ENCODE assay signal across 27 cellular contexts in the genomic region with DNA sequence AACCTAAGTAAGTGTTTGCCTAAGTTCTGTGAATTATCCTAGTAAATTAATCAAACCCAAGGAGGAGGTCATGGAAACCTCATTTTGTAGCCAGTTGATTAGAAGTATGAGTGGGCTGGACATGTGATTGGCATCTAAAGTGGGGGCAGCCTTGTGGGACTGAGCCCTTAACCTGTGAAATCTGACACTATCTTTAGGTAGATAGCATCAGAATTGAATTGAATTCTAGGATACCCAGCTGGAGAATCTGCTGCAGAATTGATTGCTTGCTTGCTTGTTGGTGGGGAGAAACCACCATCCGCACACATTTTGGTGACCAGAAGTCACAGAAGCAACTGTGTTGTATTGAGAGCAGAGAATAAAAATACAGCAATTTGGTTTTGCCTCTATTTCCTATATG.
DNase-seq lines count a peak whose midpoint lies in the region; ATAC-seq, FAIRE-seq and TF ChIP-seq lines count a peak whose summit lies in the region.
"Had no signal": no experiment of that assay in that cellular context is flagged by ENCODE, and none has a peak within 500 bp of the region (broad histone marks: within the 10 kb centered on the region; RNA-seq: fewer than 3 reads in every experiment).

No MANE protein-coding gene starts in this region.

- peak overlapping the region; percentile 14 for H3K27ac Mint-ChIP-seq in chondrocyte (ENCODE audit: unreplicated experiment)
- H3K27ac Mint-ChIP-seq: CD14-positive monocyte; CD4-positive, alpha-beta memory T cell; CD4-positive, CD25-positive, alpha-beta regulatory T cell; CD8-positive, alpha-beta memory T cell had no signal

- TF ChIP-seq EP300 in tibial nerve (IDR thresholded peaks at IDR 0.05) = no peak

- H3K4me3 ChIP-seq in mesendoderm (ENCODE audit: low read length) (no peak overlapping the region), tibial nerve (no peak overlapping the region)
- H3K4me3 ChIP-seq: BLaER1, GM12878 had no signal

- H3K4me2 ChIP-seq in mesendoderm (ENCODE audit: low read length) = no peak overlapping the region
- H3K4me2 ChIP-seq: BLaER1 had no signal

- no peak overlapping the region for H3K18ac ChIP-seq in mesendoderm (ENCODE audit: low read length)

- peaks cover 9% of the 10 kb centered on the region for H3K36me3 Mint-ChIP-seq in chondrocyte (ENCODE audit: low read depth)
- H3K36me3 Mint-ChIP-seq: CD14-positive monocyte; CD4-positive, alpha-beta memory T cell; CD4-positive, CD25-positive, alpha-beta regulatory T cell; CD8-positive, alpha-beta memory T cell had no signal

- WGBS in mesendoderm (ENCODE audit: extremely low coverage, insufficient coverage, low lambda C conversion rate) = no CpG with 5 or more reads among the region's 1 CpG
- WGBS in tibial nerve, 2 donors = 100% methylated on average over 1 of the region's 1 CpG

- no peak overlapping the region for H3K23ac ChIP-seq in mesendoderm (ENCODE audit: low read length)

- no peak overlapping the region for H2BK120ac ChIP-seq in mesendoderm (ENCODE audit: low read depth, low read length)

- no peak overlapping the region for H3K56ac ChIP-seq in mesendoderm (ENCODE audit: low read length)

- no peak overlapping the region for H3K27ac ChIP-seq in mesendoderm (ENCODE audit: low read depth, low read length)
- H3K27ac ChIP-seq in tibial nerve = no peak overlapping the region
- H3K27ac ChIP-seq: BLaER1 had no signal

- H2AK5ac ChIP-seq in mesendoderm (ENCODE audit: low read length) = no peak overlapping the region

- peaks cover 10% of the 10 kb centered on the region for H3K4me1 ChIP-seq in mesendoderm (ENCODE audit: control insufficient read depth, low read depth, low read length)
- peaks cover 0 to 25% (median 0%) of the 10 kb centered on the region in 4 donors for H3K4me1 ChIP-seq in tibial nerve
- H3K4me1 ChIP-seq: BE2C, BLaER1 had no signal

- FAIRE-seq in HTR-8/SVneo (lab: Jason Lieb, UNC) = peak; percentile 66
- FAIRE-seq: A204.1, GM12878, GM19239 had no signal

- no peaks in the 10 kb centered on the region for H3K9me3 Mint-ChIP-seq in chondrocyte (ENCODE audit: low read depth)

- no peak overlapping the region for H4K8ac ChIP-seq in mesendoderm (ENCODE audit: low read depth, low read length)

- no peak for TF ChIP-seq POLR2A in tibial nerve (IDR thresholded peaks at IDR 0.05)

- H3K27me3 Mint-ChIP-seq in chondrocyte (ENCODE audit: low read depth) = no peaks in the 10 kb centered on the region
- H3K27me3 Mint-ChIP-seq: CD4-positive, alpha-beta memory T cell; CD4-positive, CD25-positive, alpha-beta regulatory T cell had no signal

- no peak overlapping the region for H2BK15ac ChIP-seq in mesendoderm (replicated peaks; ENCODE audit: low read depth)

- DNase-seq in HTR-8/SVneo (ENCODE audit: insufficient read length, low spot score) = no peak
- no peak for DNase-seq in chondrocyte (ENCODE audit: low spot score)
- DNase-seq in mesendoderm = peak; percentile 73
- DNase-seq in tibial nerve (ENCODE audit: low spot score in 2 of 2) = no peak
- no peak for DNase-seq in retina
- no peak for DNase-seq in stimulated activated CD4-positive, alpha-beta T cell treated with anti-CD3 and anti-CD28 coated beads, Interleukin-2, amount 100 ng/mL, for 48 hours
- DNase-seq: 8988T; ACHN; BE2C; C1 segment of cervical spinal cord; CD4-positive, alpha-beta memory T cell; CD4-positive, CD25-positive, alpha-beta regulatory T cell; CD8-positive, alpha-beta memory T cell; COR-L47; DMS 273 treated with DMSO at 0.1 percent for 48 hours; DMS153; DMS53; DMS79; DND-41; EL; GDM1 had no signal

- H3K4ac ChIP-seq in mesendoderm (ENCODE audit: low read depth, low read length) = no peak overlapping the region

- TF ChIP-seq CTCF in chondrocyte (IDR thresholded peaks at IDR 0.05) (no peak), tibial nerve (IDR thresholded peaks at IDR 0.05) (no peak)

- no peak overlapping the region for H2BK5ac ChIP-seq in mesendoderm (ENCODE audit: low read length)

- H3K36me3 ChIP-seq in mesendoderm (ENCODE audit: control insufficient read depth, insufficient read depth, low read length) (no peaks in the 10 kb centered on the region), tibial nerve (no peaks in the 10 kb centered on the region)
- H3K36me3 ChIP-seq: BE2C, BLaER1 had no signal

- no peaks in the 10 kb centered on the region for H3K79me2 ChIP-seq in mesendoderm (ENCODE audit: control insufficient read depth, insufficient read depth, low read length)

- no peaks in the 10 kb centered on the region for H3K9me3 ChIP-seq in tibial nerve
- H3K9me3 ChIP-seq: BE2C, BLaER1 had no signal

- no peaks in the 10 kb centered on the region for H3K27me3 ChIP-seq in mesendoderm (ENCODE audit: insufficient read depth, low read length, poor library complexity)
- no peaks in the 10 kb centered on the region for H3K27me3 ChIP-seq in tibial nerve
- H3K27me3 ChIP-seq: BE2C, BLaER1 had no signal

- H3K79me1 ChIP-seq in mesendoderm (ENCODE audit: low read length) = peaks cover 5% of the 10 kb centered on the region

- H3K4me1 Mint-ChIP-seq in chondrocyte (ENCODE audit: low read depth) = peaks cover 62% of the 10 kb centered on the region
- H3K4me1 Mint-ChIP-seq: CD14-positive monocyte; CD4-positive, alpha-beta memory T cell; CD4-positive, CD25-positive, alpha-beta regulatory T cell; CD8-positive, alpha-beta memory T cell had no signal

- H3K4me3 Mint-ChIP-seq in chondrocyte (ENCODE audit: unreplicated experiment) = no peak overlapping the region
- H3K4me3 Mint-ChIP-seq: CD14-positive monocyte; CD4-positive, alpha-beta memory T cell; CD4-positive, CD25-positive, alpha-beta regulatory T cell; CD8-positive, alpha-beta memory T cell had no signal

- no peak overlapping the region for H4K5ac ChIP-seq in mesendoderm (ENCODE audit: low read length)

- no peak for ATAC-seq in HG03460 (IDR thresholded peaks at IDR 0.05; ENCODE audit: unreplicated experiment)
- ATAC-seq: GM12878 had no signal

- H3K9ac ChIP-seq in mesendoderm (ENCODE audit: low read length) = no peak overlapping the region
- H3K9ac ChIP-seq: BLaER1 had no signal
